Comparison of ENCODE assay signal across 13 cellular contexts in the genomic region with DNA sequence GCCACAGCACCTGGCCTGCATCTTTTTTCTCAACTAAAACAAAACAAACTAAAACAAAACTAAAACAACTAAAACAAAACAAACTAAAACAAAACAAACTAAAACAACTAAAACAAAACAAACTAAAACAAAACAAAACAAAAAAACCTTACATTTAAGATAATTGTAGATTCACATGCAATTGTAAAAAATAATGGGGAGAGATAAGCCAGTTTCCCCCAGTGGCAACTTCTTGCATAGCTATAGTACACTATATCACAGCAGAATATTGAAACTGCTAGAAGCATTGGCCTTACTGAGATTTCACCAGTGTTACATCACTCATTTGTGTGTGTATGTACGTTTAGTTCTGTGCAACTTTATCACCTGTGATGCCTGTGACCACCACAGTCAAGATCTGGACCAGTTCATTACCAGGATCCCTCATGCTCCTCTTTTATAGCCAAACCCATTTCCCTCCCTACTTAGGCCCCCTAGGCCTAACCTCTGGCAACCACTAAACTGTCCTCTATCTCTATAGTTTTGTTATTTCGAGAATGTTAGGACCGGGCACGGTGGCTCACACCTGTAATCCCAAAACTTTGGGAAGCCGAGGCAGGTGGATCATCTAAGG. TPM values are rescaled to one million over a fixed set of nuclear protein-coding genes. Genes with fewer than 3 reads are reported as not detected.
DNase-seq lines count a peak whose midpoint lies in the region; ATAC-seq, FAIRE-seq and TF ChIP-seq lines count a peak whose summit lies in the region.
"Had no signal": no experiment of that assay in that cellular context is flagged by ENCODE, and none has a peak within 500 bp of the region (broad histone marks: within the 10 kb centered on the region; RNA-seq: fewer than 3 reads in every experiment).

No MANE protein-coding gene starts in this region.

- no peak overlapping the region for H3K4me3 Mint-ChIP-seq in CD8-positive, alpha-beta T cell
- H3K4me3 Mint-ChIP-seq: activated naive CD4-positive, alpha-beta T cell treated with anti-CD3 and anti-CD28 coated beads, Interleukin-2, amount 50 U/mL, for 24 hours; stimulated activated naive B cell treated with anti-CD40 and anti-IgM and Interleukin-4, amounts not matched to agents 10 μg/mL and 1 μg/mL and 100 μg/mL, for 72 hours had no signal

- peaks cover 9% of the 10 kb centered on the region for H3K36me3 Mint-ChIP-seq in CD8-positive, alpha-beta T cell

- intact Hi-C loops in CD8-positive, alpha-beta T cell (cut with DNase I, micrococcal nuclease), result no loop called here

- H3K36me3 ChIP-seq in BJ (ENCODE audit: control insufficient read depth, insufficient read depth, low read length), result 0 out of 2 replicates have a peak, but pooled peaks cover 1% of the 10 kb centered on the region
- H3K36me3 ChIP-seq in CD8-positive, alpha-beta T cell (ENCODE audit: insufficient read depth, low read length), result no peaks in the 10 kb centered on the region

- DNase-seq in BJ (ENCODE audit: low read depth) (no peak), GM18507 (ENCODE audit: extremely low spot score, insufficient read length, low read depth) (no peak), SK-MEL-5 (ENCODE audit: low read depth, low spot score) (peak; percentile 39), fibroblast of peridontal ligament (ENCODE audit: extremely low read depth) (peak; percentile 56), retina (no peak), AG20443 (ENCODE audit: low spot score) (no peak)
- no peak for DNase-seq in CD8-positive, alpha-beta T cell
- DNase-seq: MG63; stimulated activated naive B cell treated with anti-CD40 and anti-IgM and Interleukin-4, amounts not matched to agents 10 μg/mL and 1 μg/mL and 100 μg/mL, for 72 hours; WERI-Rb-1 had no signal

- no peaks in the 10 kb centered on the region for H3K27me3 ChIP-seq in BJ (ENCODE audit: control insufficient read depth, insufficient read depth, low read length)
- H3K27me3 ChIP-seq in CD8-positive, alpha-beta T cell (ENCODE audit: insufficient read depth, low read length), result no peaks in the 10 kb centered on the region
- H3K27me3 ChIP-seq: MG63 had no signal

- in situ Hi-C loops in SK-MEL-5 (cut with HindIII; ENCODE audit: low pct_unique_long_range_greater_than_20kb, low sequenced_read_pairs), result no loop called here

- H3K4me1 ChIP-seq in CD8-positive, alpha-beta T cell (ENCODE audit: insufficient read depth, low read length), result no peaks in the 10 kb centered on the region

- ATAC-seq in GM21360 (IDR thresholded peaks at IDR 0.05; ENCODE audit: unreplicated experiment), result no peak
- ATAC-seq in CD8-positive, alpha-beta T cell, result no peak

- POLR2A ChIA-PET in BJ (lab: Charles Lee), result no interaction called here
- POLR2A ChIA-PET in CD8-positive, alpha-beta T cell (lab: Charles Lee), result interaction anchor here (0.6 to 1.6 kb wide), 2 partner anchors 15 to 77 kb away, joined by 3 to 4 read pairs; no protein-coding TSS in a partner anchor

- H3K27ac Mint-ChIP-seq in CD8-positive, alpha-beta T cell, result no peak overlapping the region
- H3K27ac Mint-ChIP-seq: activated naive CD4-positive, alpha-beta T cell treated with anti-CD3 and anti-CD28 coated beads, Interleukin-2, amount 50 U/mL, for 24 hours; stimulated activated naive B cell treated with anti-CD40 and anti-IgM and Interleukin-4, amounts not matched to agents 10 μg/mL and 1 μg/mL and 100 μg/mL, for 72 hours had no signal

- H3K27me3 Mint-ChIP-seq in CD8-positive, alpha-beta T cell (ENCODE audit: low read depth), result no peaks in the 10 kb centered on the region
- H3K27me3 Mint-ChIP-seq: activated naive CD4-positive, alpha-beta T cell treated with anti-CD3 and anti-CD28 coated beads, Interleukin-2, amount 50 U/mL, for 24 hours; stimulated activated naive B cell treated with anti-CD40 and anti-IgM and Interleukin-4, amounts not matched to agents 10 μg/mL and 1 μg/mL and 100 μg/mL, for 72 hours had no signal

- no peaks in the 10 kb centered on the region for H3K9me3 Mint-ChIP-seq in CD8-positive, alpha-beta T cell
- H3K9me3 Mint-ChIP-seq: activated naive CD4-positive, alpha-beta T cell treated with anti-CD3 and anti-CD28 coated beads, Interleukin-2, amount 50 U/mL, for 24 hours; stimulated activated naive B cell treated with anti-CD40 and anti-IgM and Interleukin-4, amounts not matched to agents 10 μg/mL and 1 μg/mL and 100 μg/mL, for 72 hours had no signal

- TF ChIP-seq CTCF in BJ (IDR thresholded peaks at IDR 0.05; ENCODE audit: insufficient read depth, low read depth, low read length), result peak; percentile 18; the same call in 1 of the 2 replicates
- TF ChIP-seq CTCF in CD8-positive, alpha-beta T cell (IDR thresholded peaks at IDR 0.05), result no peak

- no peak overlapping the region for H3K27ac ChIP-seq in CD8-positive, alpha-beta T cell (ENCODE audit: low read depth, low read length)
- H3K27ac ChIP-seq: WERI-Rb-1 had no signal

- CTCF ChIA-PET in BJ (lab: Yijun Ruan, JAX), result no interaction called here
- CTCF ChIA-PET in CD8-positive, alpha-beta T cell (lab: Charles Lee), result interaction anchor here (0.6 to 0.8 kb wide), 2 partner anchors 32 to 286 kb away, joined by 3 read pairs; no protein-coding TSS in a partner anchor

- no peaks in the 10 kb centered on the region for H3K9me3 ChIP-seq in CD8-positive, alpha-beta T cell (ENCODE audit: low read length)
- H3K9me3 ChIP-seq: MG63 had no signal

- FAIRE-seq in GM18507 (lab: Jason Lieb, UNC), result peak; percentile 29

- no peak overlapping the region for H3K4me3 ChIP-seq in BJ (ENCODE audit: low read depth, low read length)
- H3K4me3 ChIP-seq in CD8-positive, alpha-beta T cell (ENCODE audit: low read depth, low read length), result no peak overlapping the region
- H3K4me3 ChIP-seq: MG63 had no signal

- H3K4me1 Mint-ChIP-seq in CD8-positive, alpha-beta T cell (ENCODE audit: low read depth), result peaks cover 5% of the 10 kb centered on the region

RNA-seq across cellular contexts. Expression of a gene that starts 9.3 kb away (rescaled TPM):
- not detected in 2 replicates for polyA plus RNA-seq in BJ (2011; rRNA removed)
- polyA minus RNA-seq in BJ (2011; rRNA and poly(A)+ RNA removed), result not detected in 2 replicates
- not detected in 2 replicates for total RNA-seq in SK-MEL-5 (2014; rRNA removed; shearing (Covaris generic))
- polyA plus RNA-seq in SK-MEL-5 (2015; cell fraction: cytosol; rRNA removed), result not detected in 2 replicates
- polyA plus RNA-seq in SK-MEL-5 (2015; cell fraction: nucleus; rRNA removed), result not detected in 2 replicates
- not detected for total RNA-seq in CD8-positive, alpha-beta T cell
- total RNA-seq: fibroblast of lung had no signal
- polyA plus RNA-seq: fibroblast of lung had no signal

RNA-seq across cellular contexts. Expression of a gene that starts 28.3 kb away (rescaled TPM):
- polyA plus RNA-seq in BJ (2011; rRNA removed), result 165 and 172 TPM in 2 replicates
- polyA minus RNA-seq in BJ (2011; rRNA and poly(A)+ RNA removed), result 93.3 and 138 TPM in 2 replicates
- total RNA-seq in SK-MEL-5 (2014; rRNA removed; shearing (Covaris generic)), result 265 and 297 TPM in 2 replicates
- polyA plus RNA-seq in SK-MEL-5 (2015; cell fraction: cytosol; rRNA removed), result 220 and 276 TPM in 2 replicates
- polyA plus RNA-seq in SK-MEL-5 (2015; cell fraction: nucleus; rRNA removed), result 158 and 177 TPM in 2 replicates
- total RNA-seq in CD8-positive, alpha-beta T cell, result 10 to 100 TPM; 83.4 to 86.9 TPM

RNA-seq across cellular contexts. Expression of a gene that starts 56.2 kb away (rescaled TPM):
- 4.5 and 4.9 TPM in 2 replicates for polyA plus RNA-seq in BJ (2011; rRNA removed)
- 4.9 and 6.7 TPM in 2 replicates for polyA minus RNA-seq in BJ (2011; rRNA and poly(A)+ RNA removed)
- 1.7 and 2.9 TPM in 2 replicates for total RNA-seq in SK-MEL-5 (2014; rRNA removed; shearing (Covaris generic))
- polyA plus RNA-seq in SK-MEL-5 (2015; cell fraction: cytosol; rRNA removed), result 0.09 and 0.38 TPM in 2 replicates
- 0.64 and 6.1 TPM in 2 replicates for polyA plus RNA-seq in SK-MEL-5 (2015; cell fraction: nucleus; rRNA removed)
- 1 to 10 TPM; 7.3 to 8.9 TPM for total RNA-seq in CD8-positive, alpha-beta T cell

Comparison
In these comparisons a context has a peak if more than half of its experiments do, and no peak if none do; other contexts are left out.
1. DNase-seq: peak in SK-MEL-5 (single experiment) and fibroblast of peridontal ligament (single experiment); none in BJ (single experiment), GM18507 (single experiment), retina (single experiment), CD8-positive, alpha-beta T cell (0 of 7) and AG20443 (single experiment).